ENCODE assay signal across 8 cellular contexts in genomic region chr17:67800495-67800928, GRCh38. TPM values are rescaled to one million over a fixed set of nuclear protein-coding genes. Genes with fewer than 3 reads are reported as not detected.
A peak's percentile ranks its signal among the peaks of the same experiment; 100 is the strongest.
DNase-seq lines count a peak whose midpoint lies in the region; ATAC-seq, FAIRE-seq and TF ChIP-seq lines count a peak whose summit lies in the region.

No MANE protein-coding gene starts in this region.

- no peaks in the 10 kb centered on the region for H3K9me3 Mint-ChIP-seq in neural crest cell

- no peak overlapping the region for H3K27ac Mint-ChIP-seq in neural crest cell (ENCODE audit: unreplicated experiment)

- H3K36me3 Mint-ChIP-seq in neural crest cell (ENCODE audit: low read depth): no peaks in the 10 kb centered on the region

- H3K4me3 ChIP-seq in fibroblast of pulmonary artery (replicated peaks; ENCODE audit: low read depth, low read length) (no peak overlapping the region), thoracic aorta (no peak overlapping the region)

- ATAC-seq in HG03571 (IDR thresholded peaks at IDR 0.05; ENCODE audit: unreplicated experiment): peak; percentile 94
- ATAC-seq in thoracic aorta (ENCODE audit: insufficient number of reproducible peaks, low FRiP score, low read depth): no peak

- TF ChIP-seq CTCF in C4-2B (conservative IDR thresholded peaks at IDR 0.05) (peak; percentile 83), fibroblast of pulmonary artery (IDR thresholded peaks at IDR 0.05; ENCODE audit: low read length, missing control alignments) (peak; percentile 77), neural crest cell (conservative IDR thresholded peaks at IDR 0.05) (peak; percentile 69), thoracic aorta (IDR thresholded peaks at IDR 0.05) (peak; percentile 40)

- no peaks in the 10 kb centered on the region for H3K4me1 ChIP-seq in thoracic aorta (ENCODE audit: control insufficient read depth in 1 of 2, low read depth in 2 of 2)

- H3K27me3 ChIP-seq in thoracic aorta (replicated peaks; ENCODE audit: insufficient read depth): no peaks in the 10 kb centered on the region

- no peaks in the 10 kb centered on the region for H3K27me3 Mint-ChIP-seq in neural crest cell (ENCODE audit: low read depth)

- peak; percentile 89 for FAIRE-seq in GM19239 (lab: Jason Lieb, UNC)

- H3K27ac ChIP-seq in C4-2B (no peak overlapping the region), thoracic aorta (no peak overlapping the region)

- peaks cover 9% of the 10 kb centered on the region for H3K4me1 Mint-ChIP-seq in neural crest cell

- H3K4me3 Mint-ChIP-seq in neural crest cell: no peak overlapping the region

- no peaks in the 10 kb centered on the region for H3K9me3 ChIP-seq in thoracic aorta

- DNase-seq in GM19239 (ENCODE audit: insufficient read length, low spot score) (peak; percentile 76), NOMO-1 treated with DMSO at 0.1 percent for 48 hours (lab: John Stamatoyannopoulos, UW; ENCODE audit: unreplicated experiment) (peak; percentile 71), fibroblast of pulmonary artery (ENCODE audit: low read depth) (peak; percentile 86), neural crest cell (ENCODE audit: low read depth, low spot score) (peak; percentile 72), thoracic aorta (ENCODE audit: low spot score) (peak; percentile 15)
- DNase-seq in activated T-cell treated with anti-CD3 and anti-CD28 coated beads, Interleukin-2, amount 50 U/mL, for 1 hour: peak; percentile 41

- H3K36me3 ChIP-seq in thoracic aorta: no peaks in the 10 kb centered on the region

RNA-seq across cellular contexts. Expression of gene BPTF, which starts 24.8 kb away (rescaled TPM):
- 158 and 161 TPM in 2 replicates for total RNA-seq in neural crest cell
- total RNA-seq in thoracic aorta: 10 to 100 TPM; 53.3 to 77.3 TPM

Comparison
In these comparisons a context has a peak if more than half of its experiments do, and no peak if none do; other contexts are left out.
1. DNase-seq: peak in every context shown above with its lines; median percentile 86 in fibroblast of pulmonary artery; 76 in GM19239; 72 in neural crest cell; 71 in NOMO-1 treated with DMSO at 0.1 percent for 48 hours; 41 in activated T-cell treated with anti-CD3 and anti-CD28 coated beads, Interleukin-2, amount 50 U/mL, for 1 hour; 15 in thoracic aorta.